Comparison of ENCODE assay signal across 22 cellular contexts in genomic region chr20:3111507-3111906, GRCh38. TPM values are rescaled to one million over a fixed set of nuclear protein-coding genes. Genes with fewer than 3 reads are reported as not detected.
"Had no signal": no experiment of that assay in that cellular context is flagged by ENCODE, and none has a peak within 500 bp of the region (broad histone marks: within the 10 kb centered on the region; RNA-seq: fewer than 3 reads in every experiment).

No MANE protein-coding gene starts in this region.

- DNase-seq: colonic mucosa; dermis blood vessel endothelial cell; foreskin melanocyte; left colon; left ventricle myocardium superior; mesendoderm; naive B cell; psoas muscle; retina; sigmoid colon; stimulated activated CD4-positive, alpha-beta T cell treated with anti-CD3 and anti-CD28 coated beads, Interleukin-12 subunit alpha, Interleukin-12 subunit beta, amount 100 ng/mL, for 4 hours; stimulated activated naive CD4-positive, alpha-beta T cell treated with Interleukin-2 at 50 U/mL for 16 hours had no signal

- H3K9me3 ChIP-seq: colonic mucosa, psoas muscle, sigmoid colon, thyroid gland had no signal

- FAIRE-seq: endothelial cell of umbilical vein, urothelium cell line had no signal

- ATAC-seq: left colon, left ventricle myocardium superior, psoas muscle had no signal

- H3K4me2 ChIP-seq: hepatocyte had no signal

- H3K27me3 ChIP-seq: colonic mucosa, hepatocyte, sigmoid colon, thyroid gland had no signal

- H2AFZ ChIP-seq: hepatocyte, parathyroid adenoma had no signal

- H3K4me3 ChIP-seq: colonic mucosa, hepatocyte, psoas muscle, sigmoid colon, skin epidermis, thyroid gland had no signal

- H3K27ac ChIP-seq: colonic mucosa, hepatocyte, parathyroid adenoma, psoas muscle, sigmoid colon, skin epidermis, thyroid gland had no signal

- H3K4me1 ChIP-seq: colonic mucosa, psoas muscle, thyroid gland had no signal

- H3K36me3 ChIP-seq: colonic mucosa had no signal

- H3K9ac ChIP-seq: parathyroid adenoma had no signal

RNA-seq across cellular contexts. Expression of gene AVP, which starts 27.0 kb away (rescaled TPM):
- total RNA-seq: colonic mucosa, dermis blood vessel endothelial cell, endothelial cell of umbilical vein, kidney epithelial cell, left colon, left ventricle myocardium superior, lung microvascular endothelial cell, omental fat pad, psoas muscle, sigmoid colon, thyroid gland had no signal
- polyA plus RNA-seq: endothelial cell of umbilical vein, esophagus, psoas muscle, sigmoid colon had no signal

RNA-seq across cellular contexts. Expression of gene OXT, which starts 40.1 kb away (rescaled TPM):
- total RNA-seq: colonic mucosa, dermis blood vessel endothelial cell, endothelial cell of umbilical vein, hepatocyte, kidney epithelial cell, left colon, left ventricle myocardium superior, lung microvascular endothelial cell, omental fat pad, psoas muscle, sigmoid colon, thyroid gland had no signal
- polyA plus RNA-seq: endothelial cell of umbilical vein had no signal
